In the genomic region with DNA sequence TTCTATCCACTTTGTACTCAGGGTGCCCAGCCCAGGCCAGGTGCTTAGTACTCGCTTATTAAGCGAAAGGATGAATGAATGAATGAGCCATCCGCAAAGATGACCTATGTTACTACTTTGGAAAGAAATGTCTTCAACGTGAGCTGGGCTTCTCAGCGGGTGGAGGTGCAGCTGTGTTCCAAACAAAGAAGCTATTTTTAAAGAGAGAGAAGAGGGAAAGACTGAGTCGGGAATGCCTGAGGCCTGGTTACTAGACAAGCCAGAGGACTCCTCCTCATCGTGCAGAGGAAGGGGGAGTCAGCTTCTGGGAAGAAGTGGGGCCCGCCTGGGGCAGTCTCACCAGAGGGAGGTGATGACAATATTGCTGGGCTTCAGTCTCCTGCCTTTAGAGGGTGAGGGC, we compare ENCODE assay signal across 1 cellular context.
TF ChIP-seq lines count a peak whose summit lies in the region.

No MANE protein-coding gene starts in this region.

TF ChIP-seq in HepG2, 621 proteins besides CTCF, POLR2A, EP300 and RAD21 (continued from another document):
- no peak for TF ChIP-seq ZNF724P (CRISPR knock-in tag; IDR thresholded peaks at IDR 0.05; ENCODE audit: borderline replicate concordance)
- TF ChIP-seq CENPX (CRISPR knock-in tag; IDR thresholded peaks at IDR 0.05), result no peak
- TF ChIP-seq KDM5B (CRISPR knock-in tag; IDR thresholded peaks at IDR 0.05; ENCODE audit: borderline replicate concordance), result no peak
- no peak for TF ChIP-seq ERF (CRISPR knock-in tag; IDR thresholded peaks at IDR 0.05)
- TF ChIP-seq FOXA1 (IDR thresholded peaks at IDR 0.05), result no peak
- no peak for TF ChIP-seq FOXA1 (CRISPR knock-in tag; IDR thresholded peaks at IDR 0.05)
- TF ChIP-seq ATAD3A (CRISPR knock-in tag; IDR thresholded peaks at IDR 0.05), result no peak
- TF ChIP-seq, protein P1, sequence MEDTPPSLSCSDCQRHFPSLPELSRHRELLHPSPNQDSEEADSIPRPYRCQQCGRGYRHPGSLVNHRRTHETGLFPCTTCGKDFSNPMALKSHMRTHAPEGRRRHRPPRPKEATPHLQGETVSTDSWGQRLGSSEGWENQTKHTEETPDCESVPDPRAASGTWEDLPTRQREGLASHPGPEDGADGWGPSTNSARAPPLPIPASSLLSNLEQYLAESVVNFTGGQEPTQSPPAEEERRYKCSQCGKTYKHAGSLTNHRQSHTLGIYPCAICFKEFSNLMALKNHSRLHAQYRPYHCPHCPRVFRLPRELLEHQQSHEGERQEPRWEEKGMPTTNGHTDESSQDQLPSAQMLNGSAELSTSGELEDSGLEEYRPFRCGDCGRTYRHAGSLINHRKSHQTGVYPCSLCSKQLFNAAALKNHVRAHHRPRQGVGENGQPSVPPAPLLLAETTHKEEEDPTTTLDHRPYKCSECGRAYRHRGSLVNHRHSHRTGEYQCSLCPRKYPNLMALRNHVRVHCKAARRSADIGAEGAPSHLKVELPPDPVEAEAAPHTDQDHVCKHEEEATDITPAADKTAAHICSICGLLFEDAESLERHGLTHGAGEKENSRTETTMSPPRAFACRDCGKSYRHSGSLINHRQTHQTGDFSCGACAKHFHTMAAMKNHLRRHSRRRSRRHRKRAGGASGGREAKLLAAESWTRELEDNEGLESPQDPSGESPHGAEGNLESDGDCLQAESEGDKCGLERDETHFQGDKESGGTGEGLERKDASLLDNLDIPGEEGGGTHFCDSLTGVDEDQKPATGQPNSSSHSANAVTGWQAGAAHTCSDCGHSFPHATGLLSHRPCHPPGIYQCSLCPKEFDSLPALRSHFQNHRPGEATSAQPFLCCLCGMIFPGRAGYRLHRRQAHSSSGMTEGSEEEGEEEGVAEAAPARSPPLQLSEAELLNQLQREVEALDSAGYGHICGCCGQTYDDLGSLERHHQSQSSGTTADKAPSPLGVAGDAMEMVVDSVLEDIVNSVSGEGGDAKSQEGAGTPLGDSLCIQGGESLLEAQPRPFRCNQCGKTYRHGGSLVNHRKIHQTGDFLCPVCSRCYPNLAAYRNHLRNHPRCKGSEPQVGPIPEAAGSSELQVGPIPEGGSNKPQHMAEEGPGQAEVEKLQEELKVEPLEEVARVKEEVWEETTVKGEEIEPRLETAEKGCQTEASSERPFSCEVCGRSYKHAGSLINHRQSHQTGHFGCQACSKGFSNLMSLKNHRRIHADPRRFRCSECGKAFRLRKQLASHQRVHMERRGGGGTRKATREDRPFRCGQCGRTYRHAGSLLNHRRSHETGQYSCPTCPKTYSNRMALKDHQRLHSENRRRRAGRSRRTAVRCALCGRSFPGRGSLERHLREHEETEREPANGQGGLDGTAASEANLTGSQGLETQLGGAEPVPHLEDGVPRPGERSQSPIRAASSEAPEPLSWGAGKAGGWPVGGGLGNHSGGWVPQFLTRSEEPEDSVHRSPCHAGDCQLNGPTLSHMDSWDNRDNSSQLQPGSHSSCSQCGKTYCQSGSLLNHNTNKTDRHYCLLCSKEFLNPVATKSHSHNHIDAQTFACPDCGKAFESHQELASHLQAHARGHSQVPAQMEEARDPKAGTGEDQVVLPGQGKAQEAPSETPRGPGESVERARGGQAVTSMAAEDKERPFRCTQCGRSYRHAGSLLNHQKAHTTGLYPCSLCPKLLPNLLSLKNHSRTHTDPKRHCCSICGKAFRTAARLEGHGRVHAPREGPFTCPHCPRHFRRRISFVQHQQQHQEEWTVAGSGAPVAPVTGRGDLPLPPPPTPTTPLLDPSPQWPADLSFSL (CRISPR knock-in tag; IDR thresholded peaks at IDR 0.05), result no peak
- no peak for TF ChIP-seq ZNF335 (CRISPR knock-in tag; IDR thresholded peaks at IDR 0.05)
- no peak for TF ChIP-seq HNRNPK (IDR thresholded peaks at IDR 0.05; ENCODE audit: low read depth, low read length, poor library complexity, severe bottlenecking)
- TF ChIP-seq ZMYM4 (CRISPR knock-in tag; IDR thresholded peaks at IDR 0.05), result no peak
- TF ChIP-seq BRCA1 (CRISPR knock-in tag; IDR thresholded peaks at IDR 0.05), result no peak
- no peak for TF ChIP-seq ZNF564 (CRISPR knock-in tag; IDR thresholded peaks at IDR 0.05)
- TF ChIP-seq ZNF670 (CRISPR knock-in tag; IDR thresholded peaks at IDR 0.05; ENCODE audit: borderline replicate concordance), result no peak
